Comparison of ENCODE assay signal across 1 cellular context in the genomic region with DNA sequence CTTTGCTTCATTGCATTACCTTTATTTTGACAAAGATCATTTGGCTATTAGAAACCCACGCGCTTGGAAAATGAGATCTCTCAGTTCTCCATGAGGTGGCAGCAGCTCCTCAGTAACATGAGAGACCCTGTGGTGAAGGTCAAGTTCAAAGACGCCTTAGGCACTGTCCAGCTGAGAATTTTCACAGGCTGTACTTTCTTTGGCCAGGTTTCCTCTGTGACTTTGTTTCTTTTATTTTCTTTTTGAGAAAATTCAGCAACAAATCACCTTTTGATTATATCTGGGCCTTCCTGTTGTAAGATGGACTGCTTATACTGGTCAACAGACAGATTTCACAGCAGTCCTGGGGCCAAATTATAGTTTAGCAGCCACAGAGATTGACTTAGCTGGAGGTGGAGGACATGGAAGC.
A peak's percentile ranks its signal among the peaks of the same experiment; 100 is the strongest.
TF ChIP-seq lines count a peak whose summit lies in the region.

No MANE protein-coding gene starts in this region.

TF ChIP-seq in HepG2, 621 proteins besides CTCF, POLR2A, EP300 and RAD21 (continued from another document):
- TF ChIP-seq, protein P1, sequence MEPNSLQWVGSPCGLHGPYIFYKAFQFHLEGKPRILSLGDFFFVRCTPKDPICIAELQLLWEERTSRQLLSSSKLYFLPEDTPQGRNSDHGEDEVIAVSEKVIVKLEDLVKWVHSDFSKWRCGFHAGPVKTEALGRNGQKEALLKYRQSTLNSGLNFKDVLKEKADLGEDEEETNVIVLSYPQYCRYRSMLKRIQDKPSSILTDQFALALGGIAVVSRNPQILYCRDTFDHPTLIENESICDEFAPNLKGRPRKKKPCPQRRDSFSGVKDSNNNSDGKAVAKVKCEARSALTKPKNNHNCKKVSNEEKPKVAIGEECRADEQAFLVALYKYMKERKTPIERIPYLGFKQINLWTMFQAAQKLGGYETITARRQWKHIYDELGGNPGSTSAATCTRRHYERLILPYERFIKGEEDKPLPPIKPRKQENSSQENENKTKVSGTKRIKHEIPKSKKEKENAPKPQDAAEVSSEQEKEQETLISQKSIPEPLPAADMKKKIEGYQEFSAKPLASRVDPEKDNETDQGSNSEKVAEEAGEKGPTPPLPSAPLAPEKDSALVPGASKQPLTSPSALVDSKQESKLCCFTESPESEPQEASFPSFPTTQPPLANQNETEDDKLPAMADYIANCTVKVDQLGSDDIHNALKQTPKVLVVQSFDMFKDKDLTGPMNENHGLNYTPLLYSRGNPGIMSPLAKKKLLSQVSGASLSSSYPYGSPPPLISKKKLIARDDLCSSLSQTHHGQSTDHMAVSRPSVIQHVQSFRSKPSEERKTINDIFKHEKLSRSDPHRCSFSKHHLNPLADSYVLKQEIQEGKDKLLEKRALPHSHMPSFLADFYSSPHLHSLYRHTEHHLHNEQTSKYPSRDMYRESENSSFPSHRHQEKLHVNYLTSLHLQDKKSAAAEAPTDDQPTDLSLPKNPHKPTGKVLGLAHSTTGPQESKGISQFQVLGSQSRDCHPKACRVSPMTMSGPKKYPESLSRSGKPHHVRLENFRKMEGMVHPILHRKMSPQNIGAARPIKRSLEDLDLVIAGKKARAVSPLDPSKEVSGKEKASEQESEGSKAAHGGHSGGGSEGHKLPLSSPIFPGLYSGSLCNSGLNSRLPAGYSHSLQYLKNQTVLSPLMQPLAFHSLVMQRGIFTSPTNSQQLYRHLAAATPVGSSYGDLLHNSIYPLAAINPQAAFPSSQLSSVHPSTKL (CRISPR knock-in tag; IDR thresholded peaks at IDR 0.05) = peak; percentile 73
- TF ChIP-seq NCOR1 (IDR thresholded peaks at IDR 0.05; ENCODE audit: borderline replicate concordance, low read length) = peak; percentile 79; the same call in 1 of the 2 replicates
- peak; percentile 29; the same call in 1 of the 2 replicates for TF ChIP-seq GATAD2A (CRISPR knock-in tag; IDR thresholded peaks at IDR 0.05)
- TF ChIP-seq, protein P2, sequence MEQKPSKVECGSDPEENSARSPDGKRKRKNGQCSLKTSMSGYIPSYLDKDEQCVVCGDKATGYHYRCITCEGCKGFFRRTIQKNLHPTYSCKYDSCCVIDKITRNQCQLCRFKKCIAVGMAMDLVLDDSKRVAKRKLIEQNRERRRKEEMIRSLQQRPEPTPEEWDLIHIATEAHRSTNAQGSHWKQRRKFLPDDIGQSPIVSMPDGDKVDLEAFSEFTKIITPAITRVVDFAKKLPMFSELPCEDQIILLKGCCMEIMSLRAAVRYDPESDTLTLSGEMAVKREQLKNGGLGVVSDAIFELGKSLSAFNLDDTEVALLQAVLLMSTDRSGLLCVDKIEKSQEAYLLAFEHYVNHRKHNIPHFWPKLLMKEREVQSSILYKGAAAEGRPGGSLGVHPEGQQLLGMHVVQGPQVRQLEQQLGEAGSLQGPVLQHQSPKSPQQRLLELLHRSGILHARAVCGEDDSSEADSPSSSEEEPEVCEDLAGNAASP (CRISPR knock-in tag; IDR thresholded peaks at IDR 0.05; ENCODE audit: borderline replicate concordance) = peak; percentile 71; the same call in 1 of the 2 replicates
- TF ChIP-seq, protein P3, sequence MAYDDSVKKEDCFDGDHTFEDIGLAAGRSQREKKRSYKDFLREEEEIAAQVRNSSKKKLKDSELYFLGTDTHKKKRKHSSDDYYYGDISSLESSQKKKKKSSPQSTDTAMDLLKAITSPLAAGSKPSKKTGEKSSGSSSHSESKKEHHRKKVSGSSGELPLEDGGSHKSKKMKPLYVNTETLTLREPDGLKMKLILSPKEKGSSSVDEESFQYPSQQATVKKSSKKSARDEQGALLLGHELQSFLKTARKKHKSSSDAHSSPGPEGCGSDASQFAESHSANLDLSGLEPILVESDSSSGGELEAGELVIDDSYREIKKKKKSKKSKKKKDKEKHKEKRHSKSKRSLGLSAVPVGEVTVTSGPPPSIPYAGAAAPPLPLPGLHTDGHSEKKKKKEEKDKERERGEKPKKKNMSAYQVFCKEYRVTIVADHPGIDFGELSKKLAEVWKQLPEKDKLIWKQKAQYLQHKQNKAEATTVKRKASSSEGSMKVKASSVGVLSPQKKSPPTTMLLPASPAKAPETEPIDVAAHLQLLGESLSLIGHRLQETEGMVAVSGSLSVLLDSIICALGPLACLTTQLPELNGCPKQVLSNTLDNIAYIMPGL (CRISPR knock-in tag; IDR thresholded peaks at IDR 0.05; ENCODE audit: borderline replicate concordance in 1 of 2, low read depth in 1 of 2) = 0 out of 4 replicates have a peak, but pooled peaks of 1 of the 2 experiments have one; percentile 26
- TF ChIP-seq, protein P4, sequence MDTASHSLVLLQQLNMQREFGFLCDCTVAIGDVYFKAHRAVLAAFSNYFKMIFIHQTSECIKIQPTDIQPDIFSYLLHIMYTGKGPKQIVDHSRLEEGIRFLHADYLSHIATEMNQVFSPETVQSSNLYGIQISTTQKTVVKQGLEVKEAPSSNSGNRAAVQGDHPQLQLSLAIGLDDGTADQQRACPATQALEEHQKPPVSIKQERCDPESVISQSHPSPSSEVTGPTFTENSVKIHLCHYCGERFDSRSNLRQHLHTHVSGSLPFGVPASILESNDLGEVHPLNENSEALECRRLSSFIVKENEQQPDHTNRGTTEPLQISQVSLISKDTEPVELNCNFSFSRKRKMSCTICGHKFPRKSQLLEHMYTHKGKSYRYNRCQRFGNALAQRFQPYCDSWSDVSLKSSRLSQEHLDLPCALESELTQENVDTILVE (CRISPR knock-in tag; IDR thresholded peaks at IDR 0.05) = 0 out of 2 replicates have a peak, but pooled peaks have one; percentile 25
- TF ChIP-seq, protein P5, sequence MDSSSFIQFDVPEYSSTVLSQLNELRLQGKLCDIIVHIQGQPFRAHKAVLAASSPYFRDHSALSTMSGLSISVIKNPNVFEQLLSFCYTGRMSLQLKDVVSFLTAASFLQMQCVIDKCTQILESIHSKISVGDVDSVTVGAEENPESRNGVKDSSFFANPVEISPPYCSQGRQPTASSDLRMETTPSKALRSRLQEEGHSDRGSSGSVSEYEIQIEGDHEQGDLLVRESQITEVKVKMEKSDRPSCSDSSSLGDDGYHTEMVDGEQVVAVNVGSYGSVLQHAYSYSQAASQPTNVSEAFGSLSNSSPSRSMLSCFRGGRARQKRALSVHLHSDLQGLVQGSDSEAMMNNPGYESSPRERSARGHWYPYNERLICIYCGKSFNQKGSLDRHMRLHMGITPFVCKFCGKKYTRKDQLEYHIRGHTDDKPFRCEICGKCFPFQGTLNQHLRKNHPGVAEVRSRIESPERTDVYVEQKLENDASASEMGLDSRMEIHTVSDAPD (CRISPR knock-in tag; IDR thresholded peaks at IDR 0.05) = no peak
- TF ChIP-seq SOX13 (IDR thresholded peaks at IDR 0.05) = no peak
- TF ChIP-seq SOX13 (CRISPR knock-in tag; conservative IDR thresholded peaks at IDR 0.05 in 1 of 2, IDR thresholded peaks at IDR 0.05 in 1 of 2) = 0 out of 4 replicates have a peak, but pooled peaks of 1 of the 2 experiments have one; percentile 11
- TF ChIP-seq FOXA3 (CRISPR knock-in tag; IDR thresholded peaks at IDR 0.05) = 0 out of 2 replicates have a peak, but pooled peaks have one; percentile 17
- TF ChIP-seq BCL6 (CRISPR knock-in tag; IDR thresholded peaks at IDR 0.05) = 0 out of 2 replicates have a peak, but pooled peaks have one; percentile 22
- TF ChIP-seq ESRRA (CRISPR knock-in tag; IDR thresholded peaks at IDR 0.05; ENCODE audit: low read depth) = 0 out of 2 replicates have a peak, but pooled peaks have one; percentile 26
- TF ChIP-seq HMG20B (CRISPR knock-in tag; conservative IDR thresholded peaks at IDR 0.05) = no peak
- peak; percentile 33; the same call in 1 of the 2 replicates for TF ChIP-seq ERF (CRISPR knock-in tag; IDR thresholded peaks at IDR 0.05)
- TF ChIP-seq PAWR (CRISPR knock-in tag; IDR thresholded peaks at IDR 0.05; ENCODE audit: borderline replicate concordance) = no peak
- peak; percentile 69 for TF ChIP-seq RXRB (CRISPR knock-in tag; IDR thresholded peaks at IDR 0.05; ENCODE audit: borderline replicate concordance)
- TF ChIP-seq SSRP1 (CRISPR knock-in tag; IDR thresholded peaks at IDR 0.05) = no peak
- peak in 1 of 2 experiments; percentile 56; a peak in 2 of 4 replicates for TF ChIP-seq NR2F1 (CRISPR knock-in tag; IDR thresholded peaks at IDR 0.05)
- TF ChIP-seq NR2F2 (IDR thresholded peaks at IDR 0.05; ENCODE audit: borderline replicate concordance, low read depth) = 0 out of 2 replicates have a peak, but pooled peaks have one; percentile 19
- TF ChIP-seq RARA (CRISPR knock-in tag; IDR thresholded peaks at IDR 0.05) = peak; percentile 60
- TF ChIP-seq, protein P6, sequence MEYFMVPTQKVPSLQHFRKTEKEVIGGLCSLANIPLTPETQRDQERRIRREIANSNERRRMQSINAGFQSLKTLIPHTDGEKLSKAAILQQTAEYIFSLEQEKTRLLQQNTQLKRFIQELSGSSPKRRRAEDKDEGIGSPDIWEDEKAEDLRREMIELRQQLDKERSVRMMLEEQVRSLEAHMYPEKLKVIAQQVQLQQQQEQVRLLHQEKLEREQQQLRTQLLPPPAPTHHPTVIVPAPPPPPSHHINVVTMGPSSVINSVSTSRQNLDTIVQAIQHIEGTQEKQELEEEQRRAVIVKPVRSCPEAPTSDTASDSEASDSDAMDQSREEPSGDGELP (IDR thresholded peaks at IDR 0.05; ENCODE audit: borderline replicate concordance, low read depth) = peak; percentile 58; the same call in 1 of the 2 replicates
- peak; percentile 80 for TF ChIP-seq NR2F6 (IDR thresholded peaks at IDR 0.05)
- peak; percentile 82 for TF ChIP-seq NR2F6 (CRISPR knock-in tag; IDR thresholded peaks at IDR 0.05)
- TF ChIP-seq SIX1 (CRISPR knock-in tag; IDR thresholded peaks at IDR 0.05; ENCODE audit: borderline replicate concordance) = peak; percentile 19; the same call in 1 of the 2 replicates
- TF ChIP-seq ZNF780A (CRISPR knock-in tag; IDR thresholded peaks at IDR 0.05) = no peak
- peak; percentile 63 for TF ChIP-seq SKI (IDR thresholded peaks at IDR 0.05; ENCODE audit: partially characterized antibody)
- TF ChIP-seq STAG1 (CRISPR knock-in tag; IDR thresholded peaks at IDR 0.05) = peak; percentile 87
- TF ChIP-seq, protein P7, sequence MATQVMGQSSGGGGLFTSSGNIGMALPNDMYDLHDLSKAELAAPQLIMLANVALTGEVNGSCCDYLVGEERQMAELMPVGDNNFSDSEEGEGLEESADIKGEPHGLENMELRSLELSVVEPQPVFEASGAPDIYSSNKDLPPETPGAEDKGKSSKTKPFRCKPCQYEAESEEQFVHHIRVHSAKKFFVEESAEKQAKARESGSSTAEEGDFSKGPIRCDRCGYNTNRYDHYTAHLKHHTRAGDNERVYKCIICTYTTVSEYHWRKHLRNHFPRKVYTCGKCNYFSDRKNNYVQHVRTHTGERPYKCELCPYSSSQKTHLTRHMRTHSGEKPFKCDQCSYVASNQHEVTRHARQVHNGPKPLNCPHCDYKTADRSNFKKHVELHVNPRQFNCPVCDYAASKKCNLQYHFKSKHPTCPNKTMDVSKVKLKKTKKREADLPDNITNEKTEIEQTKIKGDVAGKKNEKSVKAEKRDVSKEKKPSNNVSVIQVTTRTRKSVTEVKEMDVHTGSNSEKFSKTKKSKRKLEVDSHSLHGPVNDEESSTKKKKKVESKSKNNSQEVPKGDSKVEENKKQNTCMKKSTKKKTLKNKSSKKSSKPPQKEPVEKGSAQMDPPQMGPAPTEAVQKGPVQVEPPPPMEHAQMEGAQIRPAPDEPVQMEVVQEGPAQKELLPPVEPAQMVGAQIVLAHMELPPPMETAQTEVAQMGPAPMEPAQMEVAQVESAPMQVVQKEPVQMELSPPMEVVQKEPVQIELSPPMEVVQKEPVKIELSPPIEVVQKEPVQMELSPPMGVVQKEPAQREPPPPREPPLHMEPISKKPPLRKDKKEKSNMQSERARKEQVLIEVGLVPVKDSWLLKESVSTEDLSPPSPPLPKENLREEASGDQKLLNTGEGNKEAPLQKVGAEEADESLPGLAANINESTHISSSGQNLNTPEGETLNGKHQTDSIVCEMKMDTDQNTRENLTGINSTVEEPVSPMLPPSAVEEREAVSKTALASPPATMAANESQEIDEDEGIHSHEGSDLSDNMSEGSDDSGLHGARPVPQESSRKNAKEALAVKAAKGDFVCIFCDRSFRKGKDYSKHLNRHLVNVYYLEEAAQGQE (IDR thresholded peaks at IDR 0.05; ENCODE audit: borderline replicate concordance in 1 of 2, low read depth in 1 of 2, low read length in 2 of 2) = peak in 1 of 2 experiments; percentile 81; a peak in 2 of 4 replicates
- TF ChIP-seq TBX3 (IDR thresholded peaks at IDR 0.05; ENCODE audit: borderline replicate concordance) = peak; percentile 20; the same call in 1 of the 2 replicates
- TF ChIP-seq SMC3 (IDR thresholded peaks at IDR 0.05; ENCODE audit: low read length) = peak; percentile 61
